ENCODE assay signal across 8 cellular contexts in the genomic region with DNA sequence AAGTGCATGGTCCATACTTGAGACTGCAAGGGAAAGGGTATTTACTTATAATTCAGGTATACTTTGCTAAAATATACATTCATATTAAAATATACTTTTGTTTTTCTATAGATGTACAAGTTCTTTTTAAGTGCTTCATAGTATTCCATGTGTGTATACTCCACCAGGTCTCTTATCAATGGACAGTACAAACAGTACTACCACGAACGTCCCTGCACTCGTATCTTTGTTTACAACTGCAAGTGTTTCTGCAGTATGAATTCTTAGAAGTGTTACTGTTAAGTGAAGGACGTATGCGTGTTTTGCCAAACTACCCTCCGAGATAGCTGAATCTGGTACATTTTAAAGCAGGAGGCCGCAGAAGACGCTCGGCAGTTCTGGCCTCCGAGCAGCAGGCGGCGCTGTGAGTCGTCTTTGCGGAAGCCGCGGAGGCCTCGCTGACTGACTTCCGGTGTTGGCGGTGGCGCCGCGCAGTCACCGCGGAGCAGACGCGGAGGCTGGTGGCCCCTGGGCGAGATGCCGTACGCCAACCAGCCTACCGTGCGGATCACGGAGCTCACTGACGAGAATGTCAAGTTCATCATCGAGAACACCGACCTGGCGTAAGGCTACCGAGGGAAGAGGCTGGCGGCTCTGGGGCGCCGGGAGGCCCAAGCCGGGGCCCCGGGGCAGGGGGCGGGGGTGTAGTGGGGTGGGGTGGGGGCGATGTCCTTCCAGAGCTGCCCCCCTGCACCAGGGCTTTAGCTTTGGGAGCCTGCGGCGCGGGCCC. TPM values are rescaled to one million over a fixed set of nuclear protein-coding genes. Genes with fewer than 3 reads are reported as not detected.
DNase-seq lines count a peak whose midpoint lies in the region; ATAC-seq and TF ChIP-seq lines count a peak whose summit lies in the region.

A gene (plus strand): TSS at position 471 of the 769 bp plus-strand sequence. CDS start 46 bp downstream, at position 517.

- no peaks in the 10 kb centered on the region for H3K9me2 ChIP-seq in PC-9 (ENCODE audit: insufficient read depth)

- H3F3A ChIP-seq in PC-9 (ENCODE audit: insufficient read depth, low read depth): peaks cover 15% of the 10 kb centered on the region

- H3K4me3 ChIP-seq in HUES64 (ENCODE audit: low read length): peak within 1 kb of the TSS; percentile 83
- H3K4me3 ChIP-seq in PC-9: peak within 1 kb of the TSS; percentile 93

- H3K36me3 ChIP-seq in HUES64 (ENCODE audit: insufficient read depth, low read length) (peaks cover 74% of the 10 kb centered on the region), PC-9 (ENCODE audit: low read depth) (peaks cover 6% of the 10 kb centered on the region; the same call in 1 of the 2 replicates)

- H3K27me3 Mint-ChIP-seq in activated T-cell treated with anti-CD3 and anti-CD28 coated beads, Interleukin-2, amount 50 U/mL, for 24 hours: no peaks in the 10 kb centered on the region

- ATAC-seq in GM21423 (IDR thresholded peaks at IDR 0.05; ENCODE audit: unreplicated experiment): peak; percentile 88
- ATAC-seq in esophagus mucosa: peak; percentile 87

- intact Hi-C loops in PC-9 (cut with micrococcal nuclease; ENCODE audit: unreplicated experiment): no loop called here

- peak within 1 kb of the TSS; percentile 79; the same call in 1 of the 2 replicates for H2AFZ ChIP-seq in PC-9

- CTCF ChIA-PET in PC-9 (lab: Charles Lee): interaction anchor here (0.6 to 0.8 kb wide), 8 partner anchors 15 to 838 kb away, joined by 3 to 9 read pairs (median 4); a partner anchor contains a TSS

- H3K27ac Mint-ChIP-seq in activated T-cell treated with anti-CD3 and anti-CD28 coated beads, Interleukin-2, amount 50 U/mL, for 24 hours: peak within 1 kb of the TSS; percentile 100

- H3K27ac ChIP-seq in HUES64 (ENCODE audit: low read depth, low read length) (peak within 1 kb of the TSS; percentile 36; the same call in 1 of the 2 replicates), PC-9 (no peak within 1 kb of the TSS)

- BruUV-seq in PC-9 (replicated peaks; lab: Mats Ljungman, UMichigan): no TSS peak

- H3K4me2 ChIP-seq in PC-9: peak within 1 kb of the TSS; percentile 92

- H3K9me3 Mint-ChIP-seq in activated T-cell treated with anti-CD3 and anti-CD28 coated beads, Interleukin-2, amount 50 U/mL, for 24 hours: no peaks in the 10 kb centered on the region

- H4K20me1 ChIP-seq in PC-9 (ENCODE audit: insufficient read depth): 0 out of 2 replicates have a peak, but pooled peaks cover 5% of the 10 kb centered on the region

- H3K4me1 ChIP-seq in HUES64 (ENCODE audit: insufficient read depth, low read length) (0 out of 2 replicates have a peak, but pooled peaks cover 3% of the 10 kb centered on the region), PC-9 (replicated peaks; ENCODE audit: insufficient read depth) (peaks cover 12% of the 10 kb centered on the region)

- H3K9ac ChIP-seq in HUES64 (ENCODE audit: low read depth, low read length): peak within 1 kb of the TSS; percentile 67

- TF ChIP-seq CTCF in PC-9 (conservative IDR thresholded peaks at IDR 0.05): peak; percentile 92

- no peaks in the 10 kb centered on the region for H3K27me3 ChIP-seq in HUES64 (ENCODE audit: insufficient read depth, low read length)
- H3K27me3 ChIP-seq in PC-9 (ENCODE audit: insufficient read depth, low read depth): no peaks in the 10 kb centered on the region

- POLR2A ChIA-PET in PC-9 (lab: Charles Lee; ENCODE audit: unreplicated experiment): interaction anchor here (0.6 to 0.8 kb wide), 5 partner anchors 15 to 930 kb away, joined by 4 to 10 read pairs (median 5); a partner anchor contains a TSS

- H3K79me2 ChIP-seq in PC-9 (ENCODE audit: low read depth): peaks cover 18% of the 10 kb centered on the region

- peaks cover 32% of the 10 kb centered on the region for H3K4me1 Mint-ChIP-seq in activated T-cell treated with anti-CD3 and anti-CD28 coated beads, Interleukin-2, amount 50 U/mL, for 24 hours (ENCODE audit: low read depth)

- 4% methylated on average over 47 of the region's 47 CpGs for WGBS in HUES64

- no peaks in the 10 kb centered on the region for H3K9me3 ChIP-seq in HUES64 (ENCODE audit: insufficient read depth, low read depth, low read length)
- H3K9me3 ChIP-seq in PC-9 (ENCODE audit: insufficient read depth, low read depth): no peaks in the 10 kb centered on the region

- H3K4me3 Mint-ChIP-seq in activated T-cell treated with anti-CD3 and anti-CD28 coated beads, Interleukin-2, amount 50 U/mL, for 24 hours: peak within 1 kb of the TSS; percentile 100

- DNase-seq in DMS114 treated with DMSO at 0.1 percent for 48 hours (lab: John Stamatoyannopoulos, UW; ENCODE audit: unreplicated experiment) (peak; percentile 83), PC-9 (peak; percentile 64 to 84), myocyte (ENCODE audit: low read depth) (peak; percentile 87)
- peak; percentile 96 for DNase-seq in activated T-cell treated with anti-CD3 and anti-CD28 coated beads, Interleukin-2, amount 50 U/mL, for 24 hours
- peak; percentile 82 to 86 for DNase-seq in stimulated activated CD8-positive, alpha-beta memory T cell treated with anti-CD3 and anti-CD28 coated beads, Interleukin-7, amount 100 ng/mL, for 48 hours (ENCODE audit: extremely low read depth in 1 of 2, low read depth in 1 of 2)

- H3K36me3 Mint-ChIP-seq in activated T-cell treated with anti-CD3 and anti-CD28 coated beads, Interleukin-2, amount 50 U/mL, for 24 hours (ENCODE audit: low read depth): peaks cover 90% of the 10 kb centered on the region

RNA-seq across cellular contexts. Expression of the gene that starts here (rescaled TPM):
- polyA plus RNA-seq in HUES64 (2013, experiment 1 of 2): 95.1 TPM
- polyA plus RNA-seq in HUES64 (2013, experiment 2 of 2): 80.0 TPM
- 47.3 and 47.8 TPM in 2 replicates for total RNA-seq in PC-9 (2021)
- total RNA-seq in esophagus mucosa: 32.0 TPM
- 103 and 119 TPM in 2 replicates for total RNA-seq in myocyte
- polyA plus RNA-seq in myocyte (2012): 85.7 TPM
